ENCODE assay signal across 9 cellular contexts in the genomic region with DNA sequence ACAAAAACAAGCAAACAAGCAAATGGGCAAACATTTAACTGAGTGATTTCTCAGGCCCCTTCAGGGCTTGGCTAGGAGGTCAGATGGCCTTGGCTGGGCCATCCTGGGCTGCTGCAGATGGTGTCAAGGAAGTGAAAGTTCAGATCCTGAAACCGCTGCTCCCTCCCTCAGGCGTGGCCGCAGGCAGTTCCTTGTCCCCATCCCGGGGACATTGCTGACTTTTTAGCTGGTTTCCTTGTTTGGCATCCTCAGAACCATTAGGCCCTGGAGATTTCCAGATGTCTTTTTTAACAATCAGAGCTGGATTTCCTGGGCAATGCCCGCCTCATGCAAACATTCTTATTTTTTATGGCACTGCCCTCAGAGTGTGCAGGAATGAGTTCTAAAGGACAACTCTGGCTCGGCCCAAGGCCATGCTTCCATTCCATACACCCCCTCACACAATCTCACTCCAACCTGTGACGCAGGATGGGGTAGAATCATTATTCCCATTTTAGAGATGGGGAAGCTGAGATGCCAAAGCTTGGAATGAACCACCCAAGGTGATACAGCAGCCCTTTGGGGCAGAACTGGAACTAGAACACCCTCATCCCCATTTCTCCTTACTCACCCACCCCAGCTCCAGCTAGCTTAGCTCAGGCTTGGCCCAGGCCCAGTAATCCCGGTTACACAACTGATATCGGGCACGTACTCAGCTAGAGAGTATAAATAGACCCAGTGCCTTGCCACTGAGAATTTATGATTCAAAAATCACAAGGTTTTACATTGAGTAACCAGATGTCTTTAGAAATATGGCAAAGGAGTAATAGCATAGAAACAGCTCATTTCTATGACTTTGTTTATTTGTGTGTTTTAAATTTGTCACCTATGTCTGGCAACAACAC.
DNase-seq lines count a peak whose midpoint lies in the region; ATAC-seq lines count a peak whose summit lies in the region.
"Had no signal": no experiment of that assay in that cellular context is flagged by ENCODE, and none has a peak within 500 bp of the region (broad histone marks: within the 10 kb centered on the region; RNA-seq: fewer than 3 reads in every experiment).

No MANE protein-coding gene starts in this region.

- H3K36me3 Mint-ChIP-seq in naive thymus-derived CD8-positive, alpha-beta T cell = no peaks in the 10 kb centered on the region
- H3K36me3 Mint-ChIP-seq in activated T-helper 2 cell treated with anti-CD3 and anti-CD28 coated beads, Interferon-gamma antibody, Interleukin-2, Interleukin-4, amounts not matched to agents 10 μg/mL and 5 μg/mL and 100 μg/mL, durations not matched to agents 14 hours and 24 hours and 36 hours (ENCODE audit: low read depth) = no peaks in the 10 kb centered on the region

- intact Hi-C loops in activated T-helper 2 cell treated with anti-CD3 and anti-CD28 coated beads, Interferon-gamma antibody, Interleukin-2, Interleukin-4, amounts not matched to agents 10 μg/mL and 5 μg/mL and 100 μg/mL, durations not matched to agents 14 hours and 24 hours and 36 hours (cut with micrococcal nuclease) = no loop called here

- peaks cover 0 to 3% of the 10 kb centered on the region in 2 donors for H3K4me1 ChIP-seq in neuronal stem cell (ENCODE audit: control insufficient read depth in 2 of 2, insufficient read depth in 1 of 2, low read depth in 1 of 2, low read length in 2 of 2)

- H2AFZ ChIP-seq in neuronal stem cell (ENCODE audit: low read length) = no peak overlapping the region

- H2BK120ac ChIP-seq in neuronal stem cell (ENCODE audit: low read depth, low read length) = no peak overlapping the region

- no CpG with 5 or more reads among the region's 10 CpGs for WGBS in neuronal stem cell (ENCODE audit: extremely low coverage in 2 of 2, insufficient read length in 2 of 2, insufficient replicate concordance in 1 of 2), 2 donors

- H2BK12ac ChIP-seq in neuronal stem cell (ENCODE audit: low read length) = no peak overlapping the region

- no peak overlapping the region for H3K9ac ChIP-seq in neuronal stem cell (ENCODE audit: low read depth, low read length, poor library complexity)

- H3K4me1 Mint-ChIP-seq in naive thymus-derived CD8-positive, alpha-beta T cell = no peaks in the 10 kb centered on the region
- no peaks in the 10 kb centered on the region for H3K4me1 Mint-ChIP-seq in activated T-helper 2 cell treated with anti-CD3 and anti-CD28 coated beads, Interferon-gamma antibody, Interleukin-2, Interleukin-4, amounts not matched to agents 10 μg/mL and 5 μg/mL and 100 μg/mL, durations not matched to agents 14 hours and 24 hours and 36 hours (ENCODE audit: low read depth)

- no peaks in the 10 kb centered on the region for H3K79me1 ChIP-seq in neuronal stem cell (ENCODE audit: low read depth, low read length)

- no peaks in the 10 kb centered on the region for H3K27me3 ChIP-seq in neuronal stem cell (ENCODE audit: control insufficient read depth in 3 of 3, insufficient read depth in 3 of 3, low read depth in 1 of 3, low read length in 3 of 3)

- H3K36me3 ChIP-seq in neuronal stem cell (replicated peaks in 1 of 2; ENCODE audit: control insufficient read depth in 2 of 2, insufficient read depth in 2 of 2, low read length in 2 of 2) = no peaks in the 10 kb centered on the region

- no peak overlapping the region for H3K18ac ChIP-seq in neuronal stem cell (ENCODE audit: low read length)

- H3K9me3 ChIP-seq in neuronal stem cell (replicated peaks in 1 of 2; ENCODE audit: control insufficient read depth in 2 of 2, insufficient read depth in 1 of 2, low read depth in 1 of 2, low read length in 2 of 2) = no peaks in the 10 kb centered on the region

- H3K14ac ChIP-seq in neuronal stem cell (ENCODE audit: low read length) = peak overlapping the region; percentile 56

- no peak overlapping the region for H3K23ac ChIP-seq in neuronal stem cell (ENCODE audit: low read depth, low read length, poor library complexity)

- no peaks in the 10 kb centered on the region for H3K9me3 Mint-ChIP-seq in naive thymus-derived CD8-positive, alpha-beta T cell
- H3K9me3 Mint-ChIP-seq in activated T-helper 2 cell treated with anti-CD3 and anti-CD28 coated beads, Interferon-gamma antibody, Interleukin-2, Interleukin-4, amounts not matched to agents 10 μg/mL and 5 μg/mL and 100 μg/mL, durations not matched to agents 14 hours and 24 hours and 36 hours = no peaks in the 10 kb centered on the region

- H4K8ac ChIP-seq in neuronal stem cell (ENCODE audit: low read depth, low read length) = no peak overlapping the region

- H3K4me3 Mint-ChIP-seq in naive thymus-derived CD8-positive, alpha-beta T cell = no peak overlapping the region
- no peak overlapping the region for H3K4me3 Mint-ChIP-seq in activated T-helper 2 cell treated with anti-CD3 and anti-CD28 coated beads, Interferon-gamma antibody, Interleukin-2, Interleukin-4, amounts not matched to agents 10 μg/mL and 5 μg/mL and 100 μg/mL, durations not matched to agents 14 hours and 24 hours and 36 hours (ENCODE audit: low read depth)

- H2BK15ac ChIP-seq in neuronal stem cell (ENCODE audit: low read length) = no peak overlapping the region

- H3K27ac ChIP-seq in epithelial cell of prostate = peak overlapping the region; percentile 70
- no peak overlapping the region for H3K27ac ChIP-seq in neuronal stem cell (replicated peaks; ENCODE audit: low read length)

- H2BK5ac ChIP-seq in neuronal stem cell (ENCODE audit: low read length) = peak overlapping the region; percentile 9

- H3K4ac ChIP-seq in neuronal stem cell (ENCODE audit: low read length) = no peak overlapping the region

- H4K91ac ChIP-seq in neuronal stem cell (ENCODE audit: low read depth, low read length, poor library complexity) = no peak overlapping the region

- no peak overlapping the region for H3K27ac Mint-ChIP-seq in naive thymus-derived CD8-positive, alpha-beta T cell
- no peak overlapping the region for H3K27ac Mint-ChIP-seq in activated T-helper 2 cell treated with anti-CD3 and anti-CD28 coated beads, Interferon-gamma antibody, Interleukin-2, Interleukin-4, amounts not matched to agents 10 μg/mL and 5 μg/mL and 100 μg/mL, durations not matched to agents 14 hours and 24 hours and 36 hours

- peak; percentile 37 for DNase-seq in Ammon's horn (ENCODE audit: low spot score)
- DNase-seq in NCI-H226 = peak; percentile 60
- DNase-seq in epithelial cell of prostate (ENCODE audit: low read depth, low spot score) = no peak
- DNase-seq in neuronal stem cell (ENCODE audit: low spot score) = no peak
- DNase-seq in naive thymus-derived CD8-positive, alpha-beta T cell = no peak
- DNase-seq in NCI-H2107 (lab: John Stamatoyannopoulos, UW) = no peak
- no peak for DNase-seq in activated T-helper 2 cell treated with anti-CD3 and anti-CD28 coated beads, Interferon-gamma antibody, Interleukin-2, Interleukin-4, amounts not matched to agents 10 μg/mL and 5 μg/mL and 100 μg/mL, durations not matched to agents 14 hours and 24 hours and 36 hours (ENCODE audit: low spot score)
- DNase-seq: DMS153 had no signal

- no peak for ATAC-seq in HG03521 (IDR thresholded peaks at IDR 0.05; ENCODE audit: unreplicated experiment)
- no peak for ATAC-seq in naive thymus-derived CD8-positive, alpha-beta T cell

- H3K27me3 Mint-ChIP-seq in naive thymus-derived CD8-positive, alpha-beta T cell = peaks cover 2 to 10% (median 5%) of the 10 kb centered on the region in 5 donors
- H3K27me3 Mint-ChIP-seq in activated T-helper 2 cell treated with anti-CD3 and anti-CD28 coated beads, Interferon-gamma antibody, Interleukin-2, Interleukin-4, amounts not matched to agents 10 μg/mL and 5 μg/mL and 100 μg/mL, durations not matched to agents 14 hours and 24 hours and 36 hours (ENCODE audit: low read depth) = peaks cover 13% of the 10 kb centered on the region

- POLR2A ChIA-PET in naive thymus-derived CD8-positive, alpha-beta T cell (lab: Charles Lee) = no interaction called here

- no peak overlapping the region for H3K4me2 ChIP-seq in neuronal stem cell (ENCODE audit: insufficient read depth, low read length, poor library complexity, severe bottlenecking)

- H2AK5ac ChIP-seq in neuronal stem cell (ENCODE audit: low read depth, low read length) = no peak overlapping the region

- no peak overlapping the region for H3K4me3 ChIP-seq in neuronal stem cell (ENCODE audit: low read length in 2 of 2)

Comparison
In these comparisons a context has a peak if more than half of its experiments do, and no peak if none do; other contexts are left out.
1. DNase-seq: peak in Ammon's horn (single experiment) and NCI-H226 (single experiment); none in epithelial cell of prostate (single experiment), neuronal stem cell (single experiment), naive thymus-derived CD8-positive, alpha-beta T cell (0 of 10), NCI-H2107 (single experiment) and activated T-helper 2 cell treated with anti-CD3 and anti-CD28 coated beads, Interferon-gamma antibody, Interleukin-2, Interleukin-4, amounts not matched to agents 10 μg/mL and 5 μg/mL and 100 μg/mL, durations not matched to agents 14 hours and 24 hours and 36 hours (single experiment).